In genomic region chr7:128879939-128880746, GRCh38 we compare ENCODE assay signal across 8 cellular contexts. TPM values are rescaled to one million over a fixed set of nuclear protein-coding genes. Genes with fewer than 3 reads are reported as not detected.
DNase-seq lines count a peak whose midpoint lies in the region; ATAC-seq, FAIRE-seq and TF ChIP-seq lines count a peak whose summit lies in the region.

No MANE protein-coding gene starts in this region.

- H3K4me3 ChIP-seq in GM12865 (ENCODE audit: low read depth, low read length) (no peak overlapping the region), adipocyte (ENCODE audit: low read length) (no peak overlapping the region), small intestine (ENCODE audit: low read depth in 1 of 2, low read length in 2 of 2) (no peak overlapping the region), lower leg skin (ENCODE audit: low read depth, poor library complexity, severe bottlenecking) (no peak overlapping the region)

- H3K9ac ChIP-seq in adipocyte (ENCODE audit: low read length) = no peak overlapping the region

- TF ChIP-seq CTCF in GM12865 (IDR thresholded peaks at IDR 0.05; ENCODE audit: insufficient read depth, low read depth, low read length, missing control alignments) = peak; percentile 17
- TF ChIP-seq CTCF in lower leg skin (IDR thresholded peaks at IDR 0.05) = no peak

- H3K4me1 ChIP-seq in adipocyte (ENCODE audit: control insufficient read depth, insufficient read depth, low read length) = no peaks in the 10 kb centered on the region
- H3K4me1 ChIP-seq in small intestine (ENCODE audit: control insufficient read depth in 2 of 2, insufficient read depth in 1 of 2, low read depth in 1 of 2, low read length in 1 of 2) = peaks cover 0 to 4% of the 10 kb centered on the region in 2 donors

- FAIRE-seq in small intestine (lab: Jason Lieb, UNC) = no peak

- H3K27me3 ChIP-seq in adipocyte (replicated peaks; ENCODE audit: control insufficient read depth, insufficient read depth, low read length) (peaks cover 16% of the 10 kb centered on the region), small intestine (ENCODE audit: control insufficient read depth in 2 of 2, insufficient read depth in 2 of 2, low read length in 2 of 2) (no peaks in the 10 kb centered on the region)

- no peak for TF ChIP-seq POLR2A in lower leg skin (IDR thresholded peaks at IDR 0.05)

- H3K9me3 ChIP-seq in adipocyte (ENCODE audit: control insufficient read depth, low read length) = no peaks in the 10 kb centered on the region
- H3K9me3 ChIP-seq in small intestine (ENCODE audit: control insufficient read depth, low read depth) = no peaks in the 10 kb centered on the region

- intact Hi-C loops in left ventricle myocardium superior (cut with micrococcal nuclease) = no loop called here
- intact Hi-C loops in lower leg skin (cut with DNase I; ENCODE audit: low total_unique reads) = loop anchor here (10.0 kb wide), 2 partner anchors 275 to 405 kb away; partner anchors contain the start of gene METTL2B

- ATAC-seq in left ventricle myocardium superior = peak; percentile 85
- ATAC-seq in GM21360 (IDR thresholded peaks at IDR 0.05; ENCODE audit: unreplicated experiment) = no peak

- 42 to 49% (median 43%) methylated on average over 28 to 31 of the region's 31 CpGs for WGBS in small intestine, 3 donors
- WGBS in lower leg skin, 2 donors = 38 to 51% methylated on average over 12 to 23 of the region's 31 CpGs

- DNase-seq in GM12865 (ENCODE audit: low read depth) (no peak), NCI-H1694 (lab: John Stamatoyannopoulos, UW) (peak; percentile 75), adipocyte (ENCODE audit: low read depth) (peak; percentile 82), left ventricle myocardium superior (peak; percentile 81), small intestine (peak; percentile 74), lower leg skin (ENCODE audit: low spot score in 2 of 2) (no peak), NOMO-1 treated with dmso at 0.1 percent for 144 hours (lab: John Stamatoyannopoulos, UW; ENCODE audit: unreplicated experiment) (no peak)

- no peaks in the 10 kb centered on the region for H3K36me3 ChIP-seq in adipocyte (ENCODE audit: control insufficient read depth, insufficient read depth, low read length, severe bottlenecking)
- no peaks in the 10 kb centered on the region for H3K36me3 ChIP-seq in small intestine (ENCODE audit: control insufficient read depth in 2 of 2, insufficient read depth in 2 of 2, low read length in 2 of 2)

- H3K27ac ChIP-seq in small intestine (ENCODE audit: low read depth in 1 of 2, low read length in 1 of 2) = no peak overlapping the region

RNA-seq across cellular contexts. Expression of gene ATP6V1F, which starts 17.5 kb away (rescaled TPM):
- total RNA-seq in left ventricle myocardium superior (115 TPM), lower leg skin (100 to 1,000 TPM in 3 of 4 donors, 10 to 100 TPM in 1; 71.3 to 165 (median 137) TPM)
- 100 to 1,000 TPM; 145 to 239 (median 162) TPM for polyA plus RNA-seq in small intestine

RNA-seq across cellular contexts. Expression of gene KCP, which starts 30.4 kb away (rescaled TPM):
- 0.12 TPM for total RNA-seq in left ventricle myocardium superior
- 1 to 10 TPM in 2 of 3 donors, under 1 TPM in 1; 0.52 to 5.1 (median 2.7) TPM for polyA plus RNA-seq in small intestine
- total RNA-seq in lower leg skin = under 1 TPM in 3 of 4 donors, not detected in 1; 0.07 to 0.68 (median 0.21) TPM

RNA-seq across cellular contexts. Expression of gene FLNC, which starts 49.9 kb away (rescaled TPM):
- total RNA-seq in left ventricle myocardium superior (591 TPM), lower leg skin (10 to 100 TPM in 1 of 4 donors, 1 to 10 TPM in 3; 5.0 to 11.1 (median 6.2) TPM)
- polyA plus RNA-seq in small intestine = 10 to 100 TPM in 2 of 3 donors, 1 to 10 TPM in 1; 8.1 to 13.0 (median 10.1) TPM

RNA-seq across cellular contexts. Expression of gene IRF5, which starts 57.6 kb away (rescaled TPM):
- total RNA-seq in left ventricle myocardium superior (2.9 TPM), lower leg skin (10 to 100 TPM; 13.5 to 23.4 (median 15.6) TPM)
- 10 to 100 TPM in 1 of 3 donors, 1 to 10 TPM in 2; 3.3 to 17.3 (median 6.0) TPM for polyA plus RNA-seq in small intestine

Comparison
In these comparisons a context has a peak if more than half of its experiments do, and no peak if none do; other contexts are left out.
1. DNase-seq: peak in NCI-H1694 (single experiment), adipocyte (single experiment), left ventricle myocardium superior (single experiment) and small intestine (single experiment); none in GM12865 (single experiment), lower leg skin (0 of 2) and NOMO-1 treated with dmso at 0.1 percent for 144 hours (single experiment).
2. RNA of gene FLNC, which starts 49.9 kb away (total RNA-seq): 591 TPM in left ventricle myocardium superior (single experiment); 5.0 to 11.1 TPM in lower leg skin; every median in the first group is over 10 times any median in the second.